Comparison of ENCODE assay signal across 1 cellular context in genomic region chr15:84633311-84634227, GRCh38.
A peak's percentile ranks its signal among the peaks of the same experiment; 100 is the strongest.
TF ChIP-seq lines count a peak whose summit lies in the region.

No MANE protein-coding gene starts in this region.

TF ChIP-seq in K562, 482 proteins besides CTCF, POLR2A, EP300 and RAD21 (continued from another document and continues in another):
- TF ChIP-seq ZNF592 (IDR thresholded peaks at IDR 0.05) (0 out of 2 replicates have a peak, but pooled peaks have one; percentile 50), POLR2B (IDR thresholded peaks at IDR 0.05; ENCODE audit: low read depth, partially characterized antibody) (no peak), HDAC6 (IDR thresholded peaks at IDR 0.05; ENCODE audit: low read depth, low read length) (peak; percentile 24; the same call in 1 of the 2 replicates), HMGN3 (IDR thresholded peaks at IDR 0.05; ENCODE audit: borderline replicate concordance, extremely low read depth, insufficient read length, low read depth, low read length) (peak; percentile 68), PCBP1 (IDR thresholded peaks at IDR 0.05; ENCODE audit: low read depth, low read length, poor library complexity, severe bottlenecking) (peak; percentile 71), ELF4 (CRISPR knock-in tag; IDR thresholded peaks at IDR 0.05) (no peak), RBM15 (IDR thresholded peaks at IDR 0.05; ENCODE audit: insufficient read depth, low read length) (no peak), SP1 (CRISPR knock-in tag; IDR thresholded peaks at IDR 0.05) (0 out of 2 replicates have a peak, but pooled peaks have one; percentile 30), FOXP1 (CRISPR knock-in tag; IDR thresholded peaks at IDR 0.05) (0 out of 2 replicates have a peak, but pooled peaks have one; percentile 17), CXXC5 (CRISPR knock-in tag; IDR thresholded peaks at IDR 0.05) (peak; percentile 73), CTBP1 (IDR thresholded peaks at IDR 0.05; ENCODE audit: borderline replicate concordance) (peak; percentile 71; the same call in 1 of the 2 replicates), ZBTB11 (CRISPR knock-in tag; IDR thresholded peaks at IDR 0.05) (0 out of 6 replicates have a peak, but pooled peaks of 1 of the 3 experiments have one; percentile 55), SETDB1 (IDR thresholded peaks at IDR 0.05; ENCODE audit: low read length) (no peak), MEF2A (IDR thresholded peaks at IDR 0.05; ENCODE audit: control insufficient read depth, low read depth, low read length) (peak; percentile 59; the same call in 1 of the 2 replicates), YY1 (IDR thresholded peaks at IDR 0.05; ENCODE audit: borderline replicate concordance in 1 of 3, control insufficient read depth in 1 of 3, extremely low read depth in 1 of 3, insufficient read depth in 3 of 3, insufficient read length in 1 of 3, insufficient replicate concordance in 2 of 3, low read depth in 1 of 3, low read length in 2 of 3) (peak in 2 of 3 experiments; percentile 14 to 18), PHF8 (IDR thresholded peaks at IDR 0.05; ENCODE audit: borderline replicate concordance, low read length) (peak; percentile 53; the same call in 1 of the 2 replicates), RBBP5 (IDR thresholded peaks at IDR 0.05; ENCODE audit: borderline replicate concordance, insufficient read depth, low read length, poor library complexity, severe bottlenecking) (peak; percentile 95), HNRNPK (IDR thresholded peaks at IDR 0.05; ENCODE audit: low read depth, low read length, poor library complexity, severe bottlenecking) (no peak), ZNF431 (CRISPR knock-in tag; IDR thresholded peaks at IDR 0.05) (peak; percentile 63), AFF1 (IDR thresholded peaks at IDR 0.05; ENCODE audit: low read depth in 1 of 2, partially characterized antibody in 2 of 2) (no peak), RBFOX2 (IDR thresholded peaks at IDR 0.05; ENCODE audit: low read depth, low read length) (peak; percentile 85), NFATC3 (IDR thresholded peaks at IDR 0.05) (peak; percentile 99), RBM34 (IDR thresholded peaks at IDR 0.05; ENCODE audit: borderline replicate concordance, insufficient read depth, low read length) (0 out of 2 replicates have a peak, but pooled peaks have one; percentile 64), PHF20 (IDR thresholded peaks at IDR 0.05; ENCODE audit: partially characterized antibody) (peak; percentile 81), POLR2G (IDR thresholded peaks at IDR 0.05; ENCODE audit: low read depth, low read length) (peak; percentile 81), TRIM24 (IDR thresholded peaks at IDR 0.05) (no peak), KLF1 (tag; IDR thresholded peaks at IDR 0.05) (no peak), FIP1L1 (IDR thresholded peaks at IDR 0.05; ENCODE audit: low read depth, low read length, poor library complexity, severe bottlenecking) (peak; percentile 64), ZBTB17 (CRISPR knock-in tag; IDR thresholded peaks at IDR 0.05) (0 out of 2 replicates have a peak, but pooled peaks have one; percentile 52), NONO (IDR thresholded peaks at IDR 0.05; ENCODE audit: low read depth in 2 of 2, low read length in 1 of 2) (peak in 1 of 2 experiments; percentile 44; a peak in 2 of 4 replicates), NRF1 (conservative IDR thresholded peaks at IDR 0.05 in 1 of 2, IDR thresholded peaks at IDR 0.05 in 1 of 2) (peak; percentile 75 to 80), HNRNPH1 (optimal IDR thresholded peaks at IDR 0.05; ENCODE audit: low read depth, low read length) (no peak)
- TF ChIP-seq, protein P1, sequence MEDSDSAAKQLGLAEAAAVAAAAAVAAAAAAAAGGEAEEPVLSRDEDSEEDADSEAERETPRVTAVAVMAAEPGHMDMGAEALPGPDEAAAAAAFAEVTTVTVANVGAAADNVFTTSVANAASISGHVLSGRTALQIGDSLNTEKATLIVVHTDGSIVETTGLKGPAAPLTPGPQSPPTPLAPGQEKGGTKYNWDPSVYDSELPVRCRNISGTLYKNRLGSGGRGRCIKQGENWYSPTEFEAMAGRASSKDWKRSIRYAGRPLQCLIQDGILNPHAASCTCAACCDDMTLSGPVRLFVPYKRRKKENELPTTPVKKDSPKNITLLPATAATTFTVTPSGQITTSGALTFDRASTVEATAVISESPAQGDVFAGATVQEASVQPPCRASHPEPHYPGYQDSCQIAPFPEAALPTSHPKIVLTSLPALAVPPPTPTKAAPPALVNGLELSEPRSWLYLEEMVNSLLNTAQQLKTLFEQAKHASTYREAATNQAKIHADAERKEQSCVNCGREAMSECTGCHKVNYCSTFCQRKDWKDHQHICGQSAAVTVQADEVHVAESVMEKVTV (CRISPR knock-in tag; IDR thresholded peaks at IDR 0.05) = no peak
- TF ChIP-seq, protein P2, sequence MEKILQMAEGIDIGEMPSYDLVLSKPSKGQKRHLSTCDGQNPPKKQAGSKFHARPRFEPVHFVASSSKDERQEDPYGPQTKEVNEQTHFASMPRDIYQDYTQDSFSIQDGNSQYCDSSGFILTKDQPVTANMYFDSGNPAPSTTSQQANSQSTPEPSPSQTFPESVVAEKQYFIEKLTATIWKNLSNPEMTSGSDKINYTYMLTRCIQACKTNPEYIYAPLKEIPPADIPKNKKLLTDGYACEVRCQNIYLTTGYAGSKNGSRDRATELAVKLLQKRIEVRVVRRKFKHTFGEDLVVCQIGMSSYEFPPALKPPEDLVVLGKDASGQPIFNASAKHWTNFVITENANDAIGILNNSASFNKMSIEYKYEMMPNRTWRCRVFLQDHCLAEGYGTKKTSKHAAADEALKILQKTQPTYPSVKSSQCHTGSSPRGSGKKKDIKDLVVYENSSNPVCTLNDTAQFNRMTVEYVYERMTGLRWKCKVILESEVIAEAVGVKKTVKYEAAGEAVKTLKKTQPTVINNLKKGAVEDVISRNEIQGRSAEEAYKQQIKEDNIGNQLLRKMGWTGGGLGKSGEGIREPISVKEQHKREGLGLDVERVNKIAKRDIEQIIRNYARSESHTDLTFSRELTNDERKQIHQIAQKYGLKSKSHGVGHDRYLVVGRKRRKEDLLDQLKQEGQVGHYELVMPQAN (IDR thresholded peaks at IDR 0.05; ENCODE audit: borderline replicate concordance) = peak; percentile 53; the same call in 1 of the 2 replicates
- TF ChIP-seq, protein P3, sequence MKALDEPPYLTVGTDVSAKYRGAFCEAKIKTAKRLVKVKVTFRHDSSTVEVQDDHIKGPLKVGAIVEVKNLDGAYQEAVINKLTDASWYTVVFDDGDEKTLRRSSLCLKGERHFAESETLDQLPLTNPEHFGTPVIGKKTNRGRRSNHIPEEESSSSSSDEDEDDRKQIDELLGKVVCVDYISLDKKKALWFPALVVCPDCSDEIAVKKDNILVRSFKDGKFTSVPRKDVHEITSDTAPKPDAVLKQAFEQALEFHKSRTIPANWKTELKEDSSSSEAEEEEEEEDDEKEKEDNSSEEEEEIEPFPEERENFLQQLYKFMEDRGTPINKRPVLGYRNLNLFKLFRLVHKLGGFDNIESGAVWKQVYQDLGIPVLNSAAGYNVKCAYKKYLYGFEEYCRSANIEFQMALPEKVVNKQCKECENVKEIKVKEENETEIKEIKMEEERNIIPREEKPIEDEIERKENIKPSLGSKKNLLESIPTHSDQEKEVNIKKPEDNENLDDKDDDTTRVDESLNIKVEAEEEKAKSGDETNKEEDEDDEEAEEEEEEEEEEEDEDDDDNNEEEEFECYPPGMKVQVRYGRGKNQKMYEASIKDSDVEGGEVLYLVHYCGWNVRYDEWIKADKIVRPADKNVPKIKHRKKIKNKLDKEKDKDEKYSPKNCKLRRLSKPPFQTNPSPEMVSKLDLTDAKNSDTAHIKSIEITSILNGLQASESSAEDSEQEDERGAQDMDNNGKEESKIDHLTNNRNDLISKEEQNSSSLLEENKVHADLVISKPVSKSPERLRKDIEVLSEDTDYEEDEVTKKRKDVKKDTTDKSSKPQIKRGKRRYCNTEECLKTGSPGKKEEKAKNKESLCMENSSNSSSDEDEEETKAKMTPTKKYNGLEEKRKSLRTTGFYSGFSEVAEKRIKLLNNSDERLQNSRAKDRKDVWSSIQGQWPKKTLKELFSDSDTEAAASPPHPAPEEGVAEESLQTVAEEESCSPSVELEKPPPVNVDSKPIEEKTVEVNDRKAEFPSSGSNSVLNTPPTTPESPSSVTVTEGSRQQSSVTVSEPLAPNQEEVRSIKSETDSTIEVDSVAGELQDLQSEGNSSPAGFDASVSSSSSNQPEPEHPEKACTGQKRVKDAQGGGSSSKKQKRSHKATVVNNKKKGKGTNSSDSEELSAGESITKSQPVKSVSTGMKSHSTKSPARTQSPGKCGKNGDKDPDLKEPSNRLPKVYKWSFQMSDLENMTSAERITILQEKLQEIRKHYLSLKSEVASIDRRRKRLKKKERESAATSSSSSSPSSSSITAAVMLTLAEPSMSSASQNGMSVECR (CRISPR knock-in tag; IDR thresholded peaks at IDR 0.05) = peak; percentile 78
- TF ChIP-seq, protein P4, sequence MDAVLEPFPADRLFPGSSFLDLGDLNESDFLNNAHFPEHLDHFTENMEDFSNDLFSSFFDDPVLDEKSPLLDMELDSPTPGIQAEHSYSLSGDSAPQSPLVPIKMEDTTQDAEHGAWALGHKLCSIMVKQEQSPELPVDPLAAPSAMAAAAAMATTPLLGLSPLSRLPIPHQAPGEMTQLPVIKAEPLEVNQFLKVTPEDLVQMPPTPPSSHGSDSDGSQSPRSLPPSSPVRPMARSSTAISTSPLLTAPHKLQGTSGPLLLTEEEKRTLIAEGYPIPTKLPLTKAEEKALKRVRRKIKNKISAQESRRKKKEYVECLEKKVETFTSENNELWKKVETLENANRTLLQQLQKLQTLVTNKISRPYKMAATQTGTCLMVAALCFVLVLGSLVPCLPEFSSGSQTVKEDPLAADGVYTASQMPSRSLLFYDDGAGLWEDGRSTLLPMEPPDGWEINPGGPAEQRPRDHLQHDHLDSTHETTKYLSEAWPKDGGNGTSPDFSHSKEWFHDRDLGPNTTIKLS (IDR thresholded peaks at IDR 0.05; ENCODE audit: borderline replicate concordance, low read depth) = peak; percentile 21; the same call in 1 of the 2 replicates
